In the genomic region with DNA sequence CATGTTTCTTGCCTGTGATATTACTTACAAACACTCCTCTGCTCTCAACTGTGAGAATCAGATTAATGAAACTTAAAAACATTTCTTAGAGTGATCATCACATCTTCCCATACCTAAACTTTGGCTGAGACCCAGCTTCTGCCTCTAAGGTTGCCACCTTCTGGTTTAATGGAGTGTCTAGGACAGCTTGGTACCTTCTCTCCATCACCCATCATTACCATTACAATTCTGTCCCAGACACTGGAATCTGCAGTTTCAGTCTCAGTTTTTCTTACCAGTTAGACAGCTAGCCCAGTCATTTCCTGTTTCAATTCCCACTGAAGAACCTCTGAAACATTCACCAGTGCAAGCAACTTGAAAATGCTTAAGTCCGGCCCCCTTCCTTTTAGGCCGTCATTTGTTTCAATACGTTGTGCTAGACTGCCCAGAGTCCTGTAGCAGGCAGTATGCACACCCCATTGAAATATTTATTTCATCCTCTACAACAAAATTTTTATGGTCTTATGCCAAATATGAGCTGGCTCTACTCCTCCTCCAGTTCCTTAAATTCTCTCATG, we compare ENCODE assay signal across 10 cellular contexts.
DNase-seq lines count a peak whose midpoint lies in the region; TF ChIP-seq lines count a peak whose summit lies in the region.
"Had no signal": no experiment of that assay in that cellular context is flagged by ENCODE, and none has a peak within 500 bp of the region (broad histone marks: within the 10 kb centered on the region; RNA-seq: fewer than 3 reads in every experiment).

No MANE protein-coding gene starts in this region.

- no peak overlapping the region for H3K9ac ChIP-seq in trophoblast cell (ENCODE audit: low read length)

- intact Hi-C loops in OCI-LY7 (cut with micrococcal nuclease; ENCODE audit: unreplicated experiment) = no loop called here

- POLR2A ChIA-PET in OCI-LY7 (lab: Charles Lee) = interaction anchor here (0.6 to 1.6 kb wide), 7 partner anchors 12 to 775 kb away, joined by 3 to 7 read pairs (median 3); no protein-coding TSS in a partner anchor

- H3K4me1 Mint-ChIP-seq in glutamatergic neuron (ENCODE audit: low read depth, unreplicated experiment) = no peaks in the 10 kb centered on the region

- H3K36me3 ChIP-seq in OCI-LY7 (ENCODE audit: insufficient read depth, low read length) (no peaks in the 10 kb centered on the region), trophoblast cell (ENCODE audit: control insufficient read depth in 1 of 2, insufficient read depth in 2 of 2, low read length in 2 of 2) (no peaks in the 10 kb centered on the region)

- CTCF ChIA-PET in OCI-LY7 (lab: Charles Lee; ENCODE audit: unreplicated experiment) = no interaction called here

- H3K4me2 ChIP-seq in OCI-LY7 (ENCODE audit: low read length) (no peak overlapping the region), trophoblast cell (ENCODE audit: low read length) (no peak overlapping the region)

- H3K9me2 ChIP-seq in OCI-LY7 (ENCODE audit: insufficient read depth, low read length) = no peaks in the 10 kb centered on the region

- peaks cover 2% of the 10 kb centered on the region for H3K9me3 Mint-ChIP-seq in glutamatergic neuron (ENCODE audit: unreplicated experiment)

- H4K20me1 ChIP-seq in OCI-LY7 (ENCODE audit: insufficient read depth, low read length) = no peaks in the 10 kb centered on the region

- H3K27ac ChIP-seq in OCI-LY7 (ENCODE audit: low read depth, low read length, poor library complexity, severe bottlenecking) = no peak overlapping the region
- peak overlapping the region; percentile 92 for H3K27ac ChIP-seq in trophoblast cell (ENCODE audit: low read depth, low read length)
- H3K27ac ChIP-seq: foreskin keratinocyte had no signal

- no peaks in the 10 kb centered on the region for H3K36me3 Mint-ChIP-seq in glutamatergic neuron (ENCODE audit: unreplicated experiment)

- no peak overlapping the region for H3K4me3 ChIP-seq in OCI-LY7 (ENCODE audit: low read depth, low read length, poor library complexity, severe bottlenecking)
- H3K4me3 ChIP-seq in fibroblast of pulmonary artery (replicated peaks; ENCODE audit: low read depth, low read length) = peak overlapping the region; percentile 17
- H3K4me3 ChIP-seq in trophoblast cell (ENCODE audit: low read depth, low read length) = no peak overlapping the region

- peak overlapping the region; percentile 47 for H4K91ac ChIP-seq in trophoblast cell (ENCODE audit: low read depth, low read length)

- peak overlapping the region; percentile 60 for H2BK120ac ChIP-seq in trophoblast cell (ENCODE audit: insufficient read depth, low read length, poor library complexity)

- no TSS peak for BruUV-seq in OCI-LY7 (replicated peaks; lab: Mats Ljungman, UMichigan)

- no peak overlapping the region for H3K23ac ChIP-seq in trophoblast cell (ENCODE audit: low read length)

- H2BK5ac ChIP-seq in trophoblast cell (ENCODE audit: low read depth, low read length, poor library complexity) = peak overlapping the region; percentile 73

- H4K12ac ChIP-seq in trophoblast cell (ENCODE audit: low read depth, low read length) = no peak overlapping the region

- no peak overlapping the region for H3K4me3 Mint-ChIP-seq in glutamatergic neuron (ENCODE audit: unreplicated experiment)

- no peak overlapping the region for H3K27ac Mint-ChIP-seq in glutamatergic neuron (ENCODE audit: unreplicated experiment)

- H3K9me3 ChIP-seq in OCI-LY7 (ENCODE audit: low read length) = no peaks in the 10 kb centered on the region
- no peaks in the 10 kb centered on the region for H3K9me3 ChIP-seq in trophoblast cell (ENCODE audit: insufficient read depth, low read depth, low read length)

- H3K27me3 Mint-ChIP-seq in glutamatergic neuron (ENCODE audit: unreplicated experiment) = no peaks in the 10 kb centered on the region

- DNase-seq in GM10266 (ENCODE audit: extremely low spot score) (no peak), OCI-LY7 (ENCODE audit: low spot score) (peak; percentile 5), fibroblast of pulmonary artery (ENCODE audit: low read depth) (peak; percentile 93), trophoblast cell (no peak), glutamatergic neuron (no peak), activated gamma-delta T cell treated with Interleukin-2 at 50 U/mL for 16 hours (no peak), NCI-H2171 (lab: John Stamatoyannopoulos, UW) (no peak), NCI-H1694 treated with DMSO at 0.1 percent for 48 hours (lab: John Stamatoyannopoulos, UW) (no peak)
- DNase-seq: foreskin keratinocyte, GF-D8 had no signal

- no CpG with 5 or more reads among the region's 3 CpGs for WGBS in trophoblast cell (ENCODE audit: extremely low coverage, insufficient coverage, insufficient read length)

- H3K27me3 ChIP-seq in trophoblast cell (ENCODE audit: insufficient read depth, low read length) = no peaks in the 10 kb centered on the region
- H3K27me3 ChIP-seq: foreskin keratinocyte had no signal

- H3K4me1 ChIP-seq in OCI-LY7 (ENCODE audit: insufficient read depth, low read length, poor library complexity, severe bottlenecking) (no peaks in the 10 kb centered on the region), trophoblast cell (ENCODE audit: control insufficient read depth in 1 of 2, insufficient read depth in 2 of 2, low read length in 2 of 2) (peaks cover 2 to 10% of the 10 kb centered on the region in 2 experiments)
- H3K4me1 ChIP-seq: foreskin keratinocyte had no signal

- peak overlapping the region; percentile 70 for H3K14ac ChIP-seq in trophoblast cell (ENCODE audit: low read length)

- H3K79me1 ChIP-seq in trophoblast cell (ENCODE audit: low read length) = peaks cover 12% of the 10 kb centered on the region

- peak; percentile 7 for TF ChIP-seq CTCF in GM10266 (IDR thresholded peaks at IDR 0.05; ENCODE audit: control insufficient read depth, insufficient read depth, low read depth, missing control alignments)
- TF ChIP-seq CTCF in OCI-LY7 (conservative IDR thresholded peaks at IDR 0.05; ENCODE audit: low read length) = no peak; the same call in 1 of the 2 replicates
- TF ChIP-seq CTCF in fibroblast of pulmonary artery (IDR thresholded peaks at IDR 0.05; ENCODE audit: low read length, missing control alignments) = peak; percentile 24
- no peak for TF ChIP-seq CTCF in glutamatergic neuron (IDR thresholded peaks at IDR 0.05; ENCODE audit: partially characterized antibody, unreplicated experiment)

- no peak overlapping the region for H4K8ac ChIP-seq in trophoblast cell (ENCODE audit: low read depth, low read length)

- H3K4ac ChIP-seq in trophoblast cell (ENCODE audit: low read depth, low read length) = no peak overlapping the region

- H3K79me2 ChIP-seq in OCI-LY7 (ENCODE audit: insufficient read depth, low read depth, low read length) (no peaks in the 10 kb centered on the region), trophoblast cell (ENCODE audit: control insufficient read depth, insufficient read depth, low read length, poor library complexity) (peaks cover 1% of the 10 kb centered on the region)

- H2AFZ ChIP-seq in OCI-LY7 (ENCODE audit: low read length) = no peak overlapping the region
- no peak overlapping the region for H2AFZ ChIP-seq in trophoblast cell (ENCODE audit: insufficient read depth, low read length, poor library complexity)

- peak overlapping the region; percentile 80 for H2BK12ac ChIP-seq in trophoblast cell (ENCODE audit: low read length)

- no peak overlapping the region for H3K18ac ChIP-seq in trophoblast cell (ENCODE audit: low read length)

- H2AK5ac ChIP-seq in trophoblast cell (ENCODE audit: low read length) = no peak overlapping the region

Comparison
In these comparisons a context has a peak if more than half of its experiments do, and no peak if none do; other contexts are left out.
1. DNase-seq: peak in OCI-LY7 (single experiment) and fibroblast of pulmonary artery (single experiment); none in GM10266 (single experiment), trophoblast cell (0 of 2), glutamatergic neuron (single experiment), activated gamma-delta T cell treated with Interleukin-2 at 50 U/mL for 16 hours (single experiment), NCI-H2171 (single experiment) and NCI-H1694 treated with DMSO at 0.1 percent for 48 hours (single experiment).
2. CTCF ChIP-seq: peak in GM10266 (single experiment) and fibroblast of pulmonary artery (single experiment); none in OCI-LY7 (single experiment) and glutamatergic neuron (single experiment).